Comparison of ENCODE assay signal across 12 cellular contexts in genomic region chr10:79182763-79183467, GRCh38.
DNase-seq lines count a peak whose midpoint lies in the region; ATAC-seq and TF ChIP-seq lines count a peak whose summit lies in the region.
"Had no signal": no experiment of that assay in that cellular context is flagged by ENCODE, and none has a peak within 500 bp of the region (broad histone marks: within the 10 kb centered on the region; RNA-seq: fewer than 3 reads in every experiment).

No MANE protein-coding gene starts in this region.

- TF ChIP-seq EP300 in transverse colon (IDR thresholded peaks at IDR 0.05; ENCODE audit: low read depth), result no peak

- H2BK5ac ChIP-seq in mesenchymal stem cell (ENCODE audit: low read depth, low read length, poor library complexity, severe bottlenecking), result no peak overlapping the region

- peaks cover 0 to 9% (median 2%) of the 10 kb centered on the region in 3 donors for H3K4me1 Mint-ChIP-seq in T-cell

- H3K9me3 ChIP-seq in MG63 (no peaks in the 10 kb centered on the region), duodenal mucosa (ENCODE audit: control insufficient read depth in 1 of 2, low read length in 2 of 2) (no peaks in the 10 kb centered on the region), mesenchymal stem cell (ENCODE audit: control insufficient read depth, low read length) (no peaks in the 10 kb centered on the region), transverse colon (no peaks in the 10 kb centered on the region)

- in situ Hi-C loops in transverse colon (cut with MboI; ENCODE audit: low pct_ligation_motif_present in 1 of 4, low pct_unique_long_range_greater_than_20kb in 1 of 4, low sequenced_read_pairs in 3 of 4), result loop anchor here in 3 of 4 donors (25.0 kb wide), 3 partner anchors 246 to 1146 kb away; partner anchors contain the start of genes POLR3A (in 2 of the 3) and RPS24 (in 2 of the 3)

- H3K36me3 ChIP-seq in MG63 (peaks cover 81% of the 10 kb centered on the region), duodenal mucosa (ENCODE audit: control insufficient read depth in 1 of 2, insufficient read depth in 2 of 2, low read length in 2 of 2) (peaks cover 0 to 24% of the 10 kb centered on the region in 2 donors), mesenchymal stem cell (ENCODE audit: control insufficient read depth in 1 of 2, insufficient read depth in 2 of 2, low read depth in 1 of 2, low read length in 2 of 2) (peaks cover 52 to 62% of the 10 kb centered on the region in 2 experiments), transverse colon (no peaks in the 10 kb centered on the region)

- no peak overlapping the region for H3K4me3 Mint-ChIP-seq in T-cell
- H3K4me3 Mint-ChIP-seq: naive thymus-derived CD8-positive, alpha-beta T cell had no signal

- peak overlapping the region; percentile 33 for H2AK5ac ChIP-seq in mesenchymal stem cell (ENCODE audit: low read length, severe bottlenecking)

- no peak overlapping the region for H3K9ac ChIP-seq in duodenal mucosa (ENCODE audit: low read depth in 1 of 2, low read length in 2 of 2)
- peak overlapping the region; percentile 0 for H3K9ac ChIP-seq in mesenchymal stem cell (ENCODE audit: low read length)

- H3K27me3 Mint-ChIP-seq in T-cell, result no peaks in the 10 kb centered on the region
- H3K27me3 Mint-ChIP-seq: naive thymus-derived CD8-positive, alpha-beta T cell had no signal

- ATAC-seq in T-cell (replicated peaks in 1 of 4) (no peak), HG03521 (IDR thresholded peaks at IDR 0.05; ENCODE audit: unreplicated experiment) (no peak)
- ATAC-seq: naive thymus-derived CD8-positive, alpha-beta T cell had no signal

- H3K4me1 ChIP-seq in duodenal mucosa (ENCODE audit: control insufficient read depth in 1 of 2, insufficient read depth in 2 of 2, low read length in 2 of 2) (peaks cover 60 to 73% of the 10 kb centered on the region in 2 donors), mesenchymal stem cell (ENCODE audit: control insufficient read depth, insufficient read depth, low read depth, low read length) (peaks cover 86% of the 10 kb centered on the region), transverse colon (peaks cover 49 to 92% (median 71%) of the 10 kb centered on the region in 4 donors)

- H3K4me2 ChIP-seq in mesenchymal stem cell (ENCODE audit: low read length, poor library complexity, severe bottlenecking), result no peak overlapping the region

- CTCF ChIA-PET in T-cell (lab: Charles Lee), result interaction anchor here (0.5 to 0.7 kb wide), 4 partner anchors 8 to 1137 kb away, joined by 3 to 6 read pairs (median 4); no protein-coding TSS in a partner anchor

- no peak overlapping the region for H3K14ac ChIP-seq in mesenchymal stem cell (ENCODE audit: low read length in 2 of 2)

- H3K4ac ChIP-seq in mesenchymal stem cell (ENCODE audit: low read depth in 1 of 2, low read length in 2 of 2), result peak overlapping the region in 1 of 2 experiments; percentile 10

- peak overlapping the region in 1 of 2 experiments; percentile 52 for H2BK12ac ChIP-seq in mesenchymal stem cell (ENCODE audit: low read length in 2 of 2)

- intact Hi-C loops in transverse colon (cut with DNase I; ENCODE audit: low total_unique reads), result no loop called here

- DNase-seq in MG63, result peak; percentile 58
- peak; percentile 66 for DNase-seq in mesenchymal stem cell
- no peak for DNase-seq in transverse colon
- DNase-seq in T-cell, result no peak
- no peak for DNase-seq in occipital lobe (lab: John Stamatoyannopoulos, UW)
- DNase-seq: dermis blood vessel endothelial cell; hypothalamus; naive thymus-derived CD8-positive, alpha-beta T cell; NCI-H1105 treated with DMSO at 0.1 percent for 48 hours; stimulated activated CD4-positive, alpha-beta T cell treated with anti-CD3 and anti-CD28 coated beads, Interleukin-4, amount 100 ng/mL, for 4 hours had no signal

- peak overlapping the region; percentile 5 for H4K91ac ChIP-seq in mesenchymal stem cell (ENCODE audit: low read length)

- H3K79me1 ChIP-seq in mesenchymal stem cell (replicated peaks; ENCODE audit: low read length, poor library complexity, severe bottlenecking), result peaks cover 16% of the 10 kb centered on the region

- no peaks in the 10 kb centered on the region for H3K27me3 ChIP-seq in MG63
- no peaks in the 10 kb centered on the region for H3K27me3 ChIP-seq in duodenal mucosa (ENCODE audit: control insufficient read depth in 1 of 2, insufficient read depth in 2 of 2, low read length in 2 of 2)
- no peaks in the 10 kb centered on the region for H3K27me3 ChIP-seq in mesenchymal stem cell (ENCODE audit: control insufficient read depth in 1 of 2, insufficient read depth in 1 of 2, low read length in 2 of 2)
- no peaks in the 10 kb centered on the region for H3K27me3 ChIP-seq in transverse colon

- H3K18ac ChIP-seq in mesenchymal stem cell (ENCODE audit: low read depth in 1 of 2, low read length in 2 of 2), result peak overlapping the region; percentile 41 to 63

- no peak overlapping the region for H4K8ac ChIP-seq in mesenchymal stem cell (ENCODE audit: low read length)

- no peak overlapping the region for H3K27ac Mint-ChIP-seq in T-cell

- TF ChIP-seq CTCF in transverse colon (IDR thresholded peaks at IDR 0.05), result no peak

- TF ChIP-seq POLR2A in transverse colon (IDR thresholded peaks at IDR 0.05), result no peak

- POLR2A ChIA-PET in T-cell (lab: Charles Lee), result interaction anchor here in 1 of 2 donors (0.6 kb wide), 1 partner anchor 275 kb away, joined by 3 read pairs; no protein-coding TSS in a partner anchor

- H3K27ac ChIP-seq in duodenal mucosa (ENCODE audit: low read depth, low read length) (peak overlapping the region; percentile 60), mesenchymal stem cell (ENCODE audit: low read length, poor library complexity, severe bottlenecking) (no peak overlapping the region), transverse colon (peak overlapping the region; percentile 54 to 85 (median 66))

- H3K4me3 ChIP-seq in MG63 (no peak overlapping the region), duodenal mucosa (ENCODE audit: low read depth in 1 of 2, low read length in 2 of 2) (no peak overlapping the region), mesenchymal stem cell (ENCODE audit: insufficient read depth in 1 of 2, low read depth in 1 of 2, low read length in 2 of 2) (no peak overlapping the region), transverse colon (no peak overlapping the region)

- H3K9me3 Mint-ChIP-seq in T-cell, result no peaks in the 10 kb centered on the region
- H3K9me3 Mint-ChIP-seq: naive thymus-derived CD8-positive, alpha-beta T cell had no signal

- H2BK15ac ChIP-seq in mesenchymal stem cell (ENCODE audit: low read depth, poor library complexity, severe bottlenecking), result no peak overlapping the region

- WGBS in mesenchymal stem cell, result 19% methylated on average over 5 of the region's 14 CpGs
- 49% methylated on average over 14 of the region's 14 CpGs; no CpG with 5 or more reads in 1 of the 2 donors for WGBS in transverse colon (ENCODE audit: low coverage in 1 of 2), 2 donors

- H3K23ac ChIP-seq in mesenchymal stem cell (ENCODE audit: low read length in 2 of 2), result no peak overlapping the region

- H2AFZ ChIP-seq in mesenchymal stem cell (ENCODE audit: low read depth, low read length), result no peak overlapping the region

- H2BK120ac ChIP-seq in mesenchymal stem cell (ENCODE audit: low read depth, low read length), result no peak overlapping the region

- peaks cover 5% of the 10 kb centered on the region for H3K36me3 Mint-ChIP-seq in T-cell

Comparison
In these comparisons a context has a peak if more than half of its experiments do, and no peak if none do; other contexts are left out.
1. DNase-seq: peak in MG63 (single experiment) and mesenchymal stem cell (single experiment); none in transverse colon (single experiment), T-cell (0 of 34) and occipital lobe (single experiment).